9 cellular contexts compared by ENCODE assay signal in the genomic region with DNA sequence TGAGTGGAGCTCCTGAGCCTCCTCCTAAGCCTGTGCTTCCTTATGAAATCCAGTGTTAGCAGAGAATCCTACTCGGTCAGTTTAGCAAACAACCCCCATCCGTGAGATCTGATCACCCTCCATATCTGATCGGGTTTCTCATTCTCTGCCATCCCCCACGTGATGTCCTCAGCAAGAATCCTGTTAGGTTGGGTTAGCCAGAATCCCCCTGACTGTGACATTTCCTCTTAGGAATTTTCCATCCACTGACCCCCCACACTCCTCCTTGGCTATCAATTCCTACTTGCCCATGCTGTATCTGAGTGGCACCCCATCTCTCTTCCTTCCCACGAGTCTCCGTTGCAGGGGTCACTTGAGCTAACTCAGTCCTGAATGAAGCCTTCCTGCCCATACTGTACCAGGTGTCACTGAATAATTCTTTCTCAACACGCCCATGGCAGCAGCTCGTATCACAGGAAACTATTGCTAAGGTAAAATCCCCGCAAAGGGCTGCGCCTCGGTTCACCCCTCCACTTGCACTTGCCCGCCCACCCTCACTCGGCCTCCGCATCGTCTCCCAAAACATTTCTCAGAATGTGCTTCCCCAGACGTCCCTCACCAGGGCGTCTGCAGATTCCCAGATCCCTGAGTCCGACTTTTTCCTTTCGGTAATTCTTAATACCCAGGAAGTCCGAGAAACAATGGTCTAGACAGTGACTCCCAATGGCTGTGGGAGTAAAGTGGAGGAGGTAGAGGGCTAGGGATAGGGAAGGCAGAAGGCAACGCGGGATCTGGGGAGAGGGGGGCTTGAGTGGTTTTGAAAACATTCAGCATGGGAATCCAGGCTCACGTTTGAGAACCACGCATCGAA. TPM values are rescaled to one million over a fixed set of nuclear protein-coding genes. Genes with fewer than 3 reads are reported as not detected.
DNase-seq lines count a peak whose midpoint lies in the region; ATAC-seq, FAIRE-seq and TF ChIP-seq lines count a peak whose summit lies in the region.
"Had no signal": no experiment of that assay in that cellular context is flagged by ENCODE, and none has a peak within 500 bp of the region (broad histone marks: within the 10 kb centered on the region; RNA-seq: fewer than 3 reads in every experiment).

No MANE protein-coding gene starts in this region.

- H3K27me3 ChIP-seq in liver (ENCODE audit: control insufficient read depth in 4 of 4, insufficient read depth in 4 of 4, low read length in 3 of 4) (no peaks in the 10 kb centered on the region), testis (no peaks in the 10 kb centered on the region)

- H3K36me3 ChIP-seq in liver (ENCODE audit: control insufficient read depth in 4 of 4, insufficient read depth in 3 of 4, low read depth in 1 of 4, low read length in 3 of 4) (no peaks in the 10 kb centered on the region), testis (ENCODE audit: low read depth, missing control alignments) (no peaks in the 10 kb centered on the region)

- no peak overlapping the region for H3K4me3 ChIP-seq in choroid plexus epithelial cell (ENCODE audit: low read depth, low read length)
- no peak overlapping the region for H3K4me3 ChIP-seq in liver (ENCODE audit: low read depth in 1 of 3, low read length in 3 of 3)
- H3K4me3 ChIP-seq in testis = peak overlapping the region in 1 of 2 donors; percentile 15

- H3K9ac ChIP-seq in liver (ENCODE audit: low read depth in 1 of 2, low read length in 2 of 2) = no peak overlapping the region

- H3K4me1 ChIP-seq in liver (ENCODE audit: control insufficient read depth in 4 of 4, insufficient read depth in 4 of 4, low read length in 3 of 4) = no peaks in the 10 kb centered on the region
- peaks cover 33% of the 10 kb centered on the region for H3K4me1 ChIP-seq in testis

- DNase-seq in HT1080 (ENCODE audit: low read depth) (peak; percentile 32), choroid plexus epithelial cell (ENCODE audit: low read depth) (peak; percentile 78), testis (no peak), CD1c-positive myeloid dendritic cell (ENCODE audit: extremely low spot score) (no peak), D721Med (ENCODE audit: insufficient read length, low spot score) (no peak), ureter (ENCODE audit: low spot score) (no peak)

- H3K27ac ChIP-seq in liver (ENCODE audit: low read depth in 1 of 2, low read length in 2 of 2) = peak overlapping the region; percentile 63 to 77
- H3K27ac ChIP-seq in testis = peak overlapping the region; percentile 97

- no peak for TF ChIP-seq RAD21 in liver (IDR thresholded peaks at IDR 0.05)

- no peak for FAIRE-seq in D721Med (lab: Jason Lieb, UNC)
- FAIRE-seq: GM18507 had no signal

- H3K9me3 ChIP-seq in liver (ENCODE audit: control insufficient read depth in 4 of 4, low read length in 3 of 4) = no peaks in the 10 kb centered on the region
- H3K9me3 ChIP-seq in testis = no peaks in the 10 kb centered on the region

- intact Hi-C loops in testis (cut with DNase I; ENCODE audit: low total_unique reads) = loop anchor here (10.0 kb wide), 1 partner anchor 53 kb away; no protein-coding TSS in a partner anchor

- ATAC-seq in GM19023 (IDR thresholded peaks at IDR 0.05; ENCODE audit: unreplicated experiment) = no peak

- no peak for TF ChIP-seq POLR2A in testis (IDR thresholded peaks at IDR 0.05)

- TF ChIP-seq CTCF in choroid plexus epithelial cell (conservative IDR thresholded peaks at IDR 0.05; ENCODE audit: low read depth, low read length) (no peak), liver (IDR thresholded peaks at IDR 0.05; ENCODE audit: low read depth, low read length, missing input control) (no peak), testis (IDR thresholded peaks at IDR 0.05) (no peak), D721Med (IDR thresholded peaks at IDR 0.05; ENCODE audit: insufficient read depth, missing control alignments) (no peak)

- WGBS in liver = 78% methylated on average over 25 of the region's 25 CpGs
- 36 to 47% methylated on average over 25 of the region's 25 CpGs for WGBS in testis, 2 donors

TF ChIP-seq in liver, 16 proteins besides CTCF, POLR2A, EP300 and RAD21:
- no peak for TF ChIP-seq HNF4G (IDR thresholded peaks at IDR 0.05)
- TF ChIP-seq, protein P1, sequence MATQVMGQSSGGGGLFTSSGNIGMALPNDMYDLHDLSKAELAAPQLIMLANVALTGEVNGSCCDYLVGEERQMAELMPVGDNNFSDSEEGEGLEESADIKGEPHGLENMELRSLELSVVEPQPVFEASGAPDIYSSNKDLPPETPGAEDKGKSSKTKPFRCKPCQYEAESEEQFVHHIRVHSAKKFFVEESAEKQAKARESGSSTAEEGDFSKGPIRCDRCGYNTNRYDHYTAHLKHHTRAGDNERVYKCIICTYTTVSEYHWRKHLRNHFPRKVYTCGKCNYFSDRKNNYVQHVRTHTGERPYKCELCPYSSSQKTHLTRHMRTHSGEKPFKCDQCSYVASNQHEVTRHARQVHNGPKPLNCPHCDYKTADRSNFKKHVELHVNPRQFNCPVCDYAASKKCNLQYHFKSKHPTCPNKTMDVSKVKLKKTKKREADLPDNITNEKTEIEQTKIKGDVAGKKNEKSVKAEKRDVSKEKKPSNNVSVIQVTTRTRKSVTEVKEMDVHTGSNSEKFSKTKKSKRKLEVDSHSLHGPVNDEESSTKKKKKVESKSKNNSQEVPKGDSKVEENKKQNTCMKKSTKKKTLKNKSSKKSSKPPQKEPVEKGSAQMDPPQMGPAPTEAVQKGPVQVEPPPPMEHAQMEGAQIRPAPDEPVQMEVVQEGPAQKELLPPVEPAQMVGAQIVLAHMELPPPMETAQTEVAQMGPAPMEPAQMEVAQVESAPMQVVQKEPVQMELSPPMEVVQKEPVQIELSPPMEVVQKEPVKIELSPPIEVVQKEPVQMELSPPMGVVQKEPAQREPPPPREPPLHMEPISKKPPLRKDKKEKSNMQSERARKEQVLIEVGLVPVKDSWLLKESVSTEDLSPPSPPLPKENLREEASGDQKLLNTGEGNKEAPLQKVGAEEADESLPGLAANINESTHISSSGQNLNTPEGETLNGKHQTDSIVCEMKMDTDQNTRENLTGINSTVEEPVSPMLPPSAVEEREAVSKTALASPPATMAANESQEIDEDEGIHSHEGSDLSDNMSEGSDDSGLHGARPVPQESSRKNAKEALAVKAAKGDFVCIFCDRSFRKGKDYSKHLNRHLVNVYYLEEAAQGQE (IDR thresholded peaks at IDR 0.05) = no peak

RNA-seq across cellular contexts. Expression of gene MYOF, which starts 44.0 kb away (rescaled TPM):
- 72.7 and 85.0 TPM in 2 replicates for total RNA-seq in HT1080 (2014; rRNA removed; shearing (Covaris generic))
- 89.5 and 122 TPM in 2 replicates for polyA plus RNA-seq in HT1080 (2015; cell fraction: cytosol; rRNA removed)
- polyA plus RNA-seq in HT1080 (2015; cell fraction: nucleus; rRNA removed) = 329 and 332 TPM in 2 replicates
- total RNA-seq in liver (1 to 10 TPM; 4.0 to 5.7 TPM), testis (10 to 100 TPM in 1 of 2 donors, 1 to 10 TPM in 1; 9.4 to 12.3 TPM), ureter (339 TPM)
- polyA plus RNA-seq in liver (1 to 10 TPM in 1 of 2 donors, under 1 TPM in 1; 0.89 to 2.5 TPM), testis (ENCODE audit: insufficient read depth, low read depth, low replicate concordance) (21.4 TPM)

RNA-seq across cellular contexts. Expression of gene CEP55, which starts 58.2 kb away (rescaled TPM):
- total RNA-seq in HT1080 (2014; rRNA removed; shearing (Covaris generic)) = 86.3 and 87.3 TPM in 2 replicates
- polyA plus RNA-seq in HT1080 (2015; cell fraction: cytosol; rRNA removed) = 65.3 and 71.0 TPM in 2 replicates
- 41.7 and 49.9 TPM in 2 replicates for polyA plus RNA-seq in HT1080 (2015; cell fraction: nucleus; rRNA removed)
- total RNA-seq in liver = 1 to 10 TPM in 1 of 2 donors, under 1 TPM in 1; under 0.01 to 4.1 TPM
- under 1 TPM; 0.10 to 0.82 TPM for polyA plus RNA-seq in liver
- total RNA-seq in testis = 10 to 100 TPM; 14.1 to 15.5 TPM
- polyA plus RNA-seq in testis (ENCODE audit: insufficient read depth, low read depth, low replicate concordance) = 28.1 TPM
- total RNA-seq in ureter = 0.89 TPM

Comparison
In these comparisons a context has a peak if more than half of its experiments do, and no peak if none do; other contexts are left out.
1. DNase-seq: peak in HT1080 (single experiment) and choroid plexus epithelial cell (single experiment); none in testis (single experiment), CD1c-positive myeloid dendritic cell (single experiment), D721Med (single experiment) and ureter (single experiment).